ENCODE assay signal across 29 cellular contexts in the genomic region with DNA sequence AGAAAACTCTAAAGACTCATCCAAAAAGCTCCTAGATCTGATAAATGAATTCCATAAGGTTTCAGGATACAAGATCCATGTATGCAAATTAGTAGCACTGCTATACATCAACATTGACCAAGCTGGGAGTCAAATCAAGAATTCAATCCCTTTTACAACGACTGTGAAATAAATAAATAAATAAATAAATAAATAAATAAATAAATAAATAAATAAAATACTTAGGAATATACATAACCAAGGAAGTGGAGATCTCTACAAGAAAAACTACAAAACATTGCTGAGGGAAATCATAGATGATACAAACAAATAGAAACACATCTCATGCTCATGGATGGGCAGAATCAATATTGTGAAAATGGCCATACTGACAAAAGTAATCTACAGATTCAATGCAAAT.
"Had no signal": no experiment of that assay in that cellular context is flagged by ENCODE, and none has a peak within 500 bp of the region (broad histone marks: within the 10 kb centered on the region; RNA-seq: fewer than 3 reads in every experiment).

No MANE protein-coding gene starts in this region.

- H3K4me3 ChIP-seq: colonic mucosa, coronary artery, dorsolateral prefrontal cortex, esophagus muscularis mucosa, esophagus squamous epithelium, gastrocnemius medialis, gastroesophageal sphincter, heart left ventricle, heart right ventricle, hepatocyte had no signal

- ATAC-seq: effector memory CD8-positive, alpha-beta T cell; esophagus mucosa; foreskin keratinocyte; gastrocnemius medialis; gastroesophageal sphincter; heart left ventricle; heart right ventricle had no signal

- H3K27ac ChIP-seq: colonic mucosa, coronary artery, dorsolateral prefrontal cortex, epithelial cell of prostate, esophagus muscularis mucosa, esophagus squamous epithelium, foreskin keratinocyte, gastrocnemius medialis, gastroesophageal sphincter, heart left ventricle, heart right ventricle, hepatocyte had no signal

- H3K9me3 ChIP-seq: colonic mucosa, esophagus muscularis mucosa, esophagus squamous epithelium, gastrocnemius medialis, gastroesophageal sphincter had no signal

- DNase-seq: colonic mucosa; cortex of kidney; dermis blood vessel endothelial cell; dorsolateral prefrontal cortex; effector CD4-positive, alpha-beta T cell; effector CD8-positive, alpha-beta T cell; effector memory CD4-positive, alpha-beta T cell; effector memory CD8-positive, alpha-beta T cell; endodermal cell; erythroblast; esophagus squamous epithelium; foreskin fibroblast; foreskin keratinocyte; foreskin melanocyte; gastrocnemius medialis; glutamatergic neuron; head of caudate nucleus; heart left ventricle; heart right ventricle had no signal

- H3K4me2 ChIP-seq: hepatocyte had no signal

- FAIRE-seq: colon, endometrium, endothelial cell of umbilical vein, frontal cortex had no signal

- H3K4me1 ChIP-seq: colonic mucosa, esophagus muscularis mucosa, esophagus squamous epithelium, foreskin keratinocyte, gastrocnemius medialis, gastroesophageal sphincter, heart left ventricle, heart right ventricle had no signal

- H3K36me3 ChIP-seq: colonic mucosa, esophagus muscularis mucosa, esophagus squamous epithelium, gastrocnemius medialis, gastroesophageal sphincter, heart left ventricle, heart right ventricle had no signal
